In the genomic region with DNA sequence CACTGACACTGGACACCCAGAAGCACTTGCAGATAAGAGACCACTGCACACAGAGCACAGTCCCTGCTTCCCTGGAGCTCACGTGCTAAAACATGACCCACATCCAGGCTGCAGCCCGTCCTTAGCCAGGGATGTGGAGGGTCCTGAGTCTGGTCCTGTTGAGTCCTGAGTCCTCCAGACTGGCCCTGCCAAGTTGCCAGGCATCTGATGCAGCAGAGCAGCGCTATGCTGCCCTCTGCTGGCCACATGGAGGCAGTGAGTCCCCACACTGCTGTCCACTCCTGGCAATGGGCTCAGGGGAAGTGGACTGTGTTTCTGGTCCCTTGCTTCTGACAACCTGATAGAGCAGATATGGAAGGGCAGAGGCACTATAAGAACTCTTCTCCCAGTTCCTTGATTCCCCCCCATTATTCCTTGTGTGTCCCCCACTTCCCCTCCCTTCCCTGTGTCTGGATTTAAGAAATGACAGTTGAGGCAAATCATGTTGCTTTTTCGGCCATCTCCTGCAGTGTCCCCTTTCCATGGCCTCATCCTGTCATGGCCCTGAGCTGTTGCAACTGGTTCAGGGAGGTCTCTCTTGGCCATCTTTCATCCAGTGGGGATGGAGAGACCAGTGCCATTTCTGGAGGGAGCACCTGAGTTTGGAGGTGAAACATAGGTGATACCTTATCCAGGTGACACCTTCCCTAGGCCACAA, we compare ENCODE assay signal across 8 cellular contexts.
DNase-seq lines count a peak whose midpoint lies in the region; ATAC-seq lines count a peak whose summit lies in the region.

No MANE protein-coding gene starts in this region.

- no peaks in the 10 kb centered on the region for H3K36me3 Mint-ChIP-seq in activated CD8-positive, alpha-beta memory T cell treated with anti-CD3 and anti-CD28 coated beads, Interleukin-2, amount 10 ng/mL, durations not matched to agents 7 days and 5 days

- H3K27me3 Mint-ChIP-seq in activated CD8-positive, alpha-beta memory T cell treated with anti-CD3 and anti-CD28 coated beads, Interleukin-2, amount 10 ng/mL, durations not matched to agents 7 days and 5 days: peaks cover 5% of the 10 kb centered on the region

- H3K4me3 Mint-ChIP-seq in activated CD8-positive, alpha-beta memory T cell treated with anti-CD3 and anti-CD28 coated beads, Interleukin-2, amount 10 ng/mL, durations not matched to agents 7 days and 5 days: no peak overlapping the region

- CTCF ChIA-PET in activated CD8-positive, alpha-beta memory T cell treated with anti-CD3 and anti-CD28 coated beads, Interleukin-2, amount 10 ng/mL, durations not matched to agents 7 days and 5 days (lab: Charles Lee): interaction anchor here (0.6 to 7.4 kb wide), 34 partner anchors 9 to 1051 kb away, joined by 3 to 170 read pairs (median 6); a partner anchor contains a TSS

- ATAC-seq in HG03457 (IDR thresholded peaks at IDR 0.05; ENCODE audit: unreplicated experiment): peak; percentile 50
- peak; percentile 83 for ATAC-seq in activated CD8-positive, alpha-beta memory T cell treated with anti-CD3 and anti-CD28 coated beads, Interleukin-2, amount 10 ng/mL, durations not matched to agents 7 days and 5 days

- DNase-seq in NCI-H1436 (lab: John Stamatoyannopoulos, UW) (peak; percentile 66), NCI-H1436 treated with DMSO at 0.1 percent for 48 hours (lab: John Stamatoyannopoulos, UW) (no peak), NOMO-1 treated with DMSO at 0.1 percent for 48 hours (lab: John Stamatoyannopoulos, UW; ENCODE audit: unreplicated experiment) (peak; percentile 35), epidermal melanocyte (ENCODE audit: insufficient read length, low spot score) (peak; percentile 75), middle frontal gyrus (ENCODE audit: extremely low spot score, low spot score) (peak; percentile 64)
- DNase-seq in activated CD8-positive, alpha-beta memory T cell treated with anti-CD3 and anti-CD28 coated beads, Interleukin-2, amount 10 ng/mL, durations not matched to agents 7 days and 5 days: peak; percentile 81
- peak; percentile 32 to 46 for DNase-seq in stimulated activated CD8-positive, alpha-beta memory T cell treated with anti-CD3 and anti-CD28 coated beads, Interleukin-4, amount 100 ng/mL, for 1 hour (ENCODE audit: low read depth in 2 of 2, low spot score in 1 of 2)

- no peaks in the 10 kb centered on the region for H3K9me3 Mint-ChIP-seq in activated CD8-positive, alpha-beta memory T cell treated with anti-CD3 and anti-CD28 coated beads, Interleukin-2, amount 10 ng/mL, durations not matched to agents 7 days and 5 days (ENCODE audit: low read depth)

- no peak overlapping the region for H3K27ac Mint-ChIP-seq in activated CD8-positive, alpha-beta memory T cell treated with anti-CD3 and anti-CD28 coated beads, Interleukin-2, amount 10 ng/mL, durations not matched to agents 7 days and 5 days

- peaks cover 14% of the 10 kb centered on the region for H3K4me1 Mint-ChIP-seq in activated CD8-positive, alpha-beta memory T cell treated with anti-CD3 and anti-CD28 coated beads, Interleukin-2, amount 10 ng/mL, durations not matched to agents 7 days and 5 days
